39 cellular contexts compared by ENCODE assay signal in the genomic region with DNA sequence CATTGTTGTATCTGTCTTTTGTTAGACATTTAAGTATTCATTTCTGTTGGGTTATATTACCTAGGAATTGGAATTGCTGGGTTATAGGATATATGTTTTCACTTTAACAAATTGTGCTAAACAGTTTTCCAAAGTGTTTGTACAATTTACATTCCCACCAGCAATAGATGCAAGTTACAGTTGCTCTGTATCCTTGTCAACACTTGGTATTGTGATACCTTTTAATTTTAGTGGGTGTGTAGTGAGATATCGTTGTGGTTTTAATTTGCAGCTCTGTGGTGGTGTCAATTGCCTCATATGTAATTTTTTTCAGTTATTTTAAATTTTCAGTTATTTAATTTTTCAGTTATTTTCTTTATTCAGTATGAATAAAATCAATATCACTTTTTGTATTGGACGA.
"Had no signal": no experiment of that assay in that cellular context is flagged by ENCODE, and none has a peak within 500 bp of the region (broad histone marks: within the 10 kb centered on the region; RNA-seq: fewer than 3 reads in every experiment).

No MANE protein-coding gene starts in this region.

- H3K4me3 ChIP-seq: adrenal gland, ascending aorta, body of pancreas, breast epithelium, cardiac muscle cell had no signal

- H3K4me3 Mint-ChIP-seq: activated naive CD4-positive, alpha-beta T cell treated with anti-CD3 and anti-CD28 coated beads for 36 hours; activated naive CD4-positive, alpha-beta T cell treated with anti-CD3 and anti-CD28 coated beads, Interleukin-2, amount 10 ng/mL, durations not matched to agents 7 days and 5 days; activated naive CD4-positive, alpha-beta T cell treated with anti-CD3 and anti-CD28 coated beads, Interleukin-2, amount 50 U/mL, for 24 hours; activated naive CD8-positive, alpha-beta T cell; activated naive CD8-positive, alpha-beta T cell treated with anti-CD3 and anti-CD28 coated beads for 36 hours; activated naive CD8-positive, alpha-beta T cell treated with anti-CD3 and anti-CD28 coated beads, Interleukin-2, amount 10 ng/mL, durations not matched to agents 7 days and 5 days; activated naive CD8-positive, alpha-beta T cell treated with anti-CD3 and anti-CD28 coated beads, Interleukin-2, amount 50 U/mL, for 24 hours; activated T-cell treated with anti-CD3 and anti-CD28 coated beads, Interleukin-2, amount 50 U/mL, for 24 hours; activated T-cell treated with anti-CD3 and anti-CD28 coated beads, Interleukin-2, amount 50 U/mL, for 4 hours; activated T-cell treated with anti-CD3 and anti-CD28 coated beads, Interleukin-2, amount 50 U/mL, for 72 hours; activated T-helper 1 cell treated with anti-CD3 and anti-CD28 coated beads, Interleukin-12 subunit alpha, Interleukin-12 subunit beta, Interleukin-2, Interleukin-4 antibody, amounts not matched to agents 30 ng/mL and 10 ng/mL and 1 ng/mL, durations not matched to agents 14 hours and 24 hours and 36 hours; brain; central memory CD8-positive, alpha-beta T cell had no signal

- H3K36me3 ChIP-seq: adrenal gland, ascending aorta, brain microvascular endothelial cell, breast epithelium, cardiac muscle cell had no signal

- H3K4me1 ChIP-seq: adrenal gland, ascending aorta, body of pancreas, breast epithelium had no signal

- H3K27ac Mint-ChIP-seq: activated naive CD4-positive, alpha-beta T cell treated with anti-CD3 and anti-CD28 coated beads for 36 hours; activated naive CD4-positive, alpha-beta T cell treated with anti-CD3 and anti-CD28 coated beads, Interleukin-2, amount 10 ng/mL, durations not matched to agents 7 days and 5 days; activated naive CD4-positive, alpha-beta T cell treated with anti-CD3 and anti-CD28 coated beads, Interleukin-2, amount 50 U/mL, for 24 hours; activated naive CD4-positive, alpha-beta T cell treated with anti-CD3 and anti-CD28 coated beads, Interleukin-2, amount 50 U/mL, for 72 hours; activated naive CD8-positive, alpha-beta T cell; activated naive CD8-positive, alpha-beta T cell treated with anti-CD3 and anti-CD28 coated beads for 36 hours; activated naive CD8-positive, alpha-beta T cell treated with anti-CD3 and anti-CD28 coated beads, Interleukin-2, amount 10 ng/mL, durations not matched to agents 7 days and 5 days; activated naive CD8-positive, alpha-beta T cell treated with anti-CD3 and anti-CD28 coated beads, Interleukin-2, amount 50 U/mL, for 24 hours; activated T-cell treated with anti-CD3 and anti-CD28 coated beads, Interleukin-2, amount 50 U/mL, for 24 hours; activated T-cell treated with anti-CD3 and anti-CD28 coated beads, Interleukin-2, amount 50 U/mL, for 72 hours; activated T-helper 1 cell treated with anti-CD3 and anti-CD28 coated beads, Interleukin-12 subunit alpha, Interleukin-12 subunit beta, Interleukin-2, Interleukin-4 antibody, amounts not matched to agents 30 ng/mL and 10 ng/mL and 1 ng/mL, durations not matched to agents 14 hours and 24 hours and 36 hours; activated T-helper 2 cell treated with anti-CD3 and anti-CD28 coated beads, Interferon-gamma antibody, Interleukin-2, Interleukin-4, amounts not matched to agents 10 μg/mL and 5 μg/mL and 100 μg/mL, durations not matched to agents 14 hours and 24 hours and 36 hours; brain had no signal

- H3K27me3 Mint-ChIP-seq: activated naive CD4-positive, alpha-beta T cell treated with anti-CD3 and anti-CD28 coated beads, Interleukin-2, amount 10 ng/mL, durations not matched to agents 7 days and 5 days; activated naive CD4-positive, alpha-beta T cell treated with anti-CD3 and anti-CD28 coated beads, Interleukin-2, amount 50 U/mL, for 24 hours; activated naive CD8-positive, alpha-beta T cell; activated naive CD8-positive, alpha-beta T cell treated with anti-CD3 and anti-CD28 coated beads for 36 hours; activated naive CD8-positive, alpha-beta T cell treated with anti-CD3 and anti-CD28 coated beads, Interleukin-2, amount 10 ng/mL, durations not matched to agents 7 days and 5 days; activated naive CD8-positive, alpha-beta T cell treated with anti-CD3 and anti-CD28 coated beads, Interleukin-2, amount 50 U/mL, for 24 hours; activated T-cell treated with anti-CD3 and anti-CD28 coated beads, Interleukin-2, amount 50 U/mL, for 24 hours; brain; central memory CD8-positive, alpha-beta T cell had no signal

- H3K9me3 ChIP-seq: adrenal gland, ascending aorta, body of pancreas, breast epithelium had no signal

- H3K9me3 Mint-ChIP-seq: activated naive CD4-positive, alpha-beta T cell treated with anti-CD3 and anti-CD28 coated beads, Interleukin-2, amount 50 U/mL, for 24 hours; activated T-cell treated with anti-CD3 and anti-CD28 coated beads, Interleukin-2, amount 50 U/mL, for 4 hours; central memory CD8-positive, alpha-beta T cell had no signal

- H3K27me3 ChIP-seq: adrenal gland, ascending aorta, body of pancreas, brain microvascular endothelial cell, breast epithelium, cardiac muscle cell had no signal

- DNase-seq: activated effector memory CD4-positive, alpha-beta T cell treated with anti-CD3 and anti-CD28 coated beads, Interleukin-2, amount 50 U/mL, for 16 hours; activated effector memory CD4-positive, alpha-beta T cell treated with Interleukin-2 at 50 U/mL for 16 hours; activated gamma-delta T cell; activated gamma-delta T cell treated with Interleukin-2 at 50 U/mL for 16 hours; activated naive CD4-positive, alpha-beta T cell; activated naive CD4-positive, alpha-beta T cell treated with anti-CD3 and anti-CD28 coated beads for 36 hours; activated naive CD4-positive, alpha-beta T cell treated with anti-CD3 and anti-CD28 coated beads, Interleukin-2, amount 10 ng/mL, durations not matched to agents 7 days and 5 days; activated naive CD4-positive, alpha-beta T cell treated with anti-CD3 and anti-CD28 coated beads, Interleukin-2, amount 50 U/mL, for 16 hours; activated naive CD4-positive, alpha-beta T cell treated with Interleukin-2 at 50 U/mL for 16 hours; activated naive CD8-positive, alpha-beta T cell treated with anti-CD3 and anti-CD28 coated beads for 36 hours; activated naive CD8-positive, alpha-beta T cell treated with anti-CD3 and anti-CD28 coated beads, Interleukin-2, amount 10 ng/mL, durations not matched to agents 7 days and 5 days; activated naive CD8-positive, alpha-beta T cell treated with anti-CD3 and anti-CD28 coated beads, Interleukin-2, amount 50 U/mL, for 24 hours; activated T-cell treated with anti-CD3 and anti-CD28 coated beads, Interleukin-2, amount 50 U/mL, for 1 hour; activated T-cell treated with anti-CD3 and anti-CD28 coated beads, Interleukin-2, amount 50 U/mL, for 24 hours; activated T-cell treated with anti-CD3 and anti-CD28 coated beads, Interleukin-2, amount 50 U/mL, for 4 hours; activated T-cell treated with anti-CD3 and anti-CD28 coated beads, Interleukin-2, amount 50 U/mL, for 48 hours; activated T-cell treated with anti-CD3 and anti-CD28 coated beads, Interleukin-2, amount 50 U/mL, for 72 hours; adrenal gland; amniotic stem cell; amygdala; anterior cingulate cortex; aorta; body of pancreas; brain microvascular endothelial cell; caudate nucleus; central memory CD4-positive, alpha-beta T cell; cerebellar nuclear complex had no signal

- FAIRE-seq: astrocyte, bronchial epithelial cell had no signal

- ATAC-seq: activated naive CD4-positive, alpha-beta T cell treated with anti-CD3 and anti-CD28 coated beads, Interleukin-2, amount 50 U/mL, for 72 hours; activated naive CD8-positive, alpha-beta T cell treated with anti-CD3 and anti-CD28 coated beads, Interleukin-2, amount 50 U/mL, for 24 hours; activated T-cell treated with anti-CD3 and anti-CD28 coated beads, Interleukin-2, amount 50 U/mL, for 4 hours; activated T-cell treated with anti-CD3 and anti-CD28 coated beads, Interleukin-2, amount 50 U/mL, for 72 hours; body of pancreas had no signal

- H3K27ac ChIP-seq: adrenal gland, ascending aorta, brain microvascular endothelial cell, breast epithelium, cardiac muscle cell had no signal
